Comparison of ENCODE assay signal across 8 cellular contexts in genomic region chr7:102749323-102749786, GRCh38. TPM values are rescaled to one million over a fixed set of nuclear protein-coding genes. Genes with fewer than 3 reads are reported as not detected.
DNase-seq lines count a peak whose midpoint lies in the region; ATAC-seq and TF ChIP-seq lines count a peak whose summit lies in the region.
"Not testable (repeated sequence)": the region's sequence is repeated elsewhere in the genome, so short reads cannot be mapped to it uniquely, and the experiment has no call there.

No MANE protein-coding gene starts in this region.

- peak overlapping the region; percentile 74 for H3K9ac ChIP-seq in SK-N-MC (ENCODE audit: insufficient read length)

- TF ChIP-seq POLR2A in tibial nerve (IDR thresholded peaks at IDR 0.05) = not testable (repeated sequence)

- H3K4me3 Mint-ChIP-seq in activated naive CD8-positive, alpha-beta T cell treated with anti-CD3 and anti-CD28 coated beads, Interleukin-2, amount 50 U/mL, for 24 hours = peak overlapping the region; percentile 87
- H3K4me3 Mint-ChIP-seq in osteocyte (ENCODE audit: unreplicated experiment) = peak overlapping the region; percentile 85

- H3K27ac ChIP-seq in SK-N-MC = not testable (repeated sequence)
- H3K27ac ChIP-seq in tibial nerve = peak overlapping the region; percentile 62 to 82 (median 80)

- WGBS in tibial nerve, 2 donors = 9 to 12% methylated on average over 7 to 9 of the region's 38 CpGs

- H3K27me3 Mint-ChIP-seq in activated naive CD8-positive, alpha-beta T cell treated with anti-CD3 and anti-CD28 coated beads, Interleukin-2, amount 50 U/mL, for 24 hours; osteocyte (ENCODE audit: unreplicated experiment): not testable (repeated sequence)

- not testable (repeated sequence) for TF ChIP-seq CTCF in epithelial cell of proximal tubule (conservative IDR thresholded peaks at IDR 0.05; ENCODE audit: low read depth, low read length); osteocyte (IDR thresholded peaks at IDR 0.05); tibial nerve (IDR thresholded peaks at IDR 0.05)

- peak; percentile 9 for DNase-seq in DMS53 (lab: John Stamatoyannopoulos, UW)
- DNase-seq in SK-N-MC (ENCODE audit: low read depth, low spot score); activated naive CD8-positive, alpha-beta T cell treated with anti-CD3 and anti-CD28 coated beads, Interleukin-2, amount 50 U/mL, for 24 hours; epithelial cell of proximal tubule (ENCODE audit: low read depth); left lobe of liver (ENCODE audit: low spot score); osteocyte (ENCODE audit: extremely low spot score, unreplicated experiment); tibial nerve (ENCODE audit: low spot score in 2 of 2): not testable (repeated sequence)

- H3K27ac Mint-ChIP-seq in activated naive CD8-positive, alpha-beta T cell treated with anti-CD3 and anti-CD28 coated beads, Interleukin-2, amount 50 U/mL, for 24 hours = peak overlapping the region; percentile 76
- H3K27ac Mint-ChIP-seq in osteocyte (ENCODE audit: unreplicated experiment) = peak overlapping the region; percentile 71

- H3K36me3 ChIP-seq in SK-N-MC (ENCODE audit: insufficient read depth, low read length); tibial nerve: not testable (repeated sequence)

- H3K4me3 ChIP-seq in SK-N-MC (peak overlapping the region; percentile 84), epithelial cell of proximal tubule (ENCODE audit: low read depth, low read length) (peak overlapping the region; percentile 70), tibial nerve (peak overlapping the region; percentile 57 to 91 (median 68))

- peaks cover 20% of the 10 kb centered on the region for H3K4me1 Mint-ChIP-seq in activated naive CD8-positive, alpha-beta T cell treated with anti-CD3 and anti-CD28 coated beads, Interleukin-2, amount 50 U/mL, for 24 hours
- H3K4me1 Mint-ChIP-seq in osteocyte (ENCODE audit: unreplicated experiment) = peaks cover 14% of the 10 kb centered on the region

- ATAC-seq in HG03095 (IDR thresholded peaks at IDR 0.05; ENCODE audit: unreplicated experiment) (peak; percentile 1), left lobe of liver (peak; percentile 13)
- not testable (repeated sequence) for ATAC-seq in activated naive CD8-positive, alpha-beta T cell treated with anti-CD3 and anti-CD28 coated beads, Interleukin-2, amount 50 U/mL, for 24 hours

- H3K27me3 ChIP-seq in tibial nerve = not testable (repeated sequence)

- H3K4me1 ChIP-seq in tibial nerve = peaks cover 0 to 20% (median 6%) of the 10 kb centered on the region in 4 donors

- not testable (repeated sequence) for TF ChIP-seq EP300 in tibial nerve (IDR thresholded peaks at IDR 0.05)

- not testable (repeated sequence) for H3K36me3 Mint-ChIP-seq in activated naive CD8-positive, alpha-beta T cell treated with anti-CD3 and anti-CD28 coated beads, Interleukin-2, amount 50 U/mL, for 24 hours (ENCODE audit: low read depth); osteocyte (ENCODE audit: unreplicated experiment)

- not testable (repeated sequence) for H3K9me3 ChIP-seq in SK-N-MC (ENCODE audit: low read depth, low read length); tibial nerve

- not testable (repeated sequence) for H3K9me3 Mint-ChIP-seq in activated naive CD8-positive, alpha-beta T cell treated with anti-CD3 and anti-CD28 coated beads, Interleukin-2, amount 50 U/mL, for 24 hours; osteocyte (ENCODE audit: unreplicated experiment)

RNA-seq across cellular contexts. Expression of gene FAM185A, which starts 0.6 kb away (rescaled TPM):
- 9.1 and 13.9 TPM in 2 replicates for total RNA-seq in epithelial cell of proximal tubule
- 8.2 TPM for total RNA-seq in left lobe of liver
- total RNA-seq in osteocyte = 6.8 and 7.8 TPM in 2 replicates
- 10 to 100 TPM; 18.0 to 39.3 (median 36.4) TPM for total RNA-seq in tibial nerve
